Comparison of ENCODE assay signal across 1 cellular context in the genomic region with DNA sequence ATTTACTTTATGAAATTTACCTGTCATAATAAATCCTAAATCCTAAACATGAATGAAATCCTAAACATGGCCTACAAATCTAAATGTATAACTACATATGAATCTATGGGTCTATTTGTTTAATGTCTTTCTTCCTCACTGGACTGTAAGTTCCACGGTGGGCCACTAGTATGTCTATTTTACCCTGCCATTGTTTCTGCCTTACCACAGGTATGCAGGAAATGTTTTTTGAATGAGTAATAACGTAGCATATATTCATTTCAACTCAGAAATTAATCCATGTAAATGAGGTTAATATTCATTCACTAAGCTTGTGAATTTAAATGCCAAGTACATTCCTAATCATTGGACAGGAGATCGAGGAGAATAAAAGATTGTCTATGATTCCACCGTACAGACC.
TF ChIP-seq lines count a peak whose summit lies in the region.

No MANE protein-coding gene starts in this region.

TF ChIP-seq in SK-N-SH, 30 proteins besides CTCF, POLR2A, EP300 and RAD21:
- TF ChIP-seq TEAD4 (IDR thresholded peaks at IDR 0.05; ENCODE audit: borderline replicate concordance, insufficient read depth) (no peak), FOSL2 (IDR thresholded peaks at IDR 0.05; ENCODE audit: borderline replicate concordance, low read depth) (peak; percentile 55; the same call in 1 of the 2 replicates)
